In the genomic region with DNA sequence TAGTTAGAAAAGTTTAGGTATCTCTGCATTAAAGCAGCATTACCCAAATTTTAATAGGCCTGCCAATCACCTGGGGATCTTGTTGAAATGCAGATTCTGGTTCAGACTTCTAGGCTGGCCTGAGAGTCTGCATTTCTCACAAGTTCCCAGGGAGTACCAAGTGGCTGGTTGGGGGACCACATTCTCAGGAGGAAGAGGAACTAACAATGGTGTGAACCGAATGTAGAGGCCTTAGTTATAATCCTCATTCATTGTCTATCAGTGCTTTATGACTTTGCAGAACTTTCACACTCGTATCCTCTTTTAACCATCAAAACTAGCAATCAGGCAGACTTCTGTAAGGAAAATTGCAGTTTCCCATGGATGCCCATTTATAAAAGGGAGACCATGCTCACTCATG, we compare ENCODE assay signal across 23 cellular contexts. TPM values are rescaled to one million over a fixed set of nuclear protein-coding genes. Genes with fewer than 3 reads are reported as not detected.
DNase-seq lines count a peak whose midpoint lies in the region; ATAC-seq, FAIRE-seq and TF ChIP-seq lines count a peak whose summit lies in the region.
"Had no signal": no experiment of that assay in that cellular context is flagged by ENCODE, and none has a peak within 500 bp of the region (broad histone marks: within the 10 kb centered on the region; RNA-seq: fewer than 3 reads in every experiment).

No MANE protein-coding gene starts in this region.

- no peaks in the 10 kb centered on the region for H4K20me1 ChIP-seq in GM12878 (ENCODE audit: control insufficient read depth, insufficient read depth)

- FAIRE-seq in GM18507 (lab: Jason Lieb, UNC) (peak; percentile 35), GM12878 (lab: Jason Lieb, UNC) (no peak), kidney (lab: Jason Lieb, UNC) (no peak)
- FAIRE-seq: A549, D721Med, G401.6, H54, HepG2, HTR-8/SVneo had no signal

- WGBS in GM12878 (ENCODE audit: insufficient coverage, insufficient replicate concordance, low lambda C conversion rate, missing lambda C conversion rate) = 68% methylated on average over 2 of the region's 2 CpGs

- POLR2A ChIA-PET in GM12878 (lab: Charles Lee) = interaction anchor here (0.6 to 0.7 kb wide), 2 partner anchors 13 to 803 kb away, joined by 3 read pairs; no protein-coding TSS in a partner anchor

- intact Hi-C loops in GM12878 (cut with micrococcal nuclease; ENCODE audit: unreplicated experiment) (no loop called here), kidney (cut with DNase I) (no loop called here), lower lobe of right lung (cut with DNase I) (no loop called here)

- H3K4me2 ChIP-seq in GM12878 (ENCODE audit: control insufficient read depth, insufficient read depth) = no peak overlapping the region
- H3K4me2 ChIP-seq: A549, KMS-11 had no signal

- H3K27me3 ChIP-seq in GM12878 (replicated peaks in 1 of 2; ENCODE audit: control insufficient read depth in 2 of 2, insufficient read depth in 2 of 2, low read length in 1 of 2) (no peaks in the 10 kb centered on the region), lower lobe of right lung (ENCODE audit: low read depth) (no peaks in the 10 kb centered on the region)
- H3K27me3 ChIP-seq: BE2C had no signal

- CTCF ChIA-PET in GM12878 (lab: Yijun Ruan, JAX) = no interaction called here

- DNase-seq in GM18507 (ENCODE audit: extremely low spot score, insufficient read length, low read depth) = no peak
- DNase-seq in GM12878 (ENCODE audit: low read depth, low spot score) = peak; percentile 19
- DNase-seq in islet precursor cell = no peak
- DNase-seq in kidney = no peak
- no peak for DNase-seq in lower lobe of right lung
- no peak for DNase-seq in OCI-M1 (lab: John Stamatoyannopoulos, UW)
- DNase-seq: BE2C; CD4-positive, alpha-beta memory T cell; DMS153; DMS79 treated with DMSO at 0.1 percent for 48 hours; EL; GM23248 had no signal

- TF ChIP-seq CTCF in GM12878 (IDR thresholded peaks at IDR 0.05 in 2 of 3, conservative IDR thresholded peaks at IDR 0.05 in 1 of 3; ENCODE audit: control insufficient read depth in 2 of 3, extremely low read depth in 1 of 3, insufficient read depth in 1 of 3, low read depth in 3 of 3, low read length in 3 of 3) (no peak), kidney (IDR thresholded peaks at IDR 0.05; ENCODE audit: borderline replicate concordance, extremely low read depth, insufficient read depth) (no peak), lower lobe of right lung (IDR thresholded peaks at IDR 0.05) (no peak)

- no peak for TF ChIP-seq EP300 in GM12878 (IDR thresholded peaks at IDR 0.05; ENCODE audit: borderline replicate concordance in 1 of 2, control insufficient read depth in 1 of 2, low read depth in 2 of 2, low read length in 2 of 2)

- no TSS peak for BruUV-seq in GM12878 (replicated peaks; lab: Mats Ljungman, UMichigan)

- SMC1A ChIA-PET in GM12878 (lab: Charles Lee; ENCODE audit: uncharacterized antibody, unreplicated experiment) = interaction anchor here (0.8 to 2.1 kb wide), 3 partner anchors 10 to 323 kb away, joined by 3 to 6 read pairs (median 3); no protein-coding TSS in a partner anchor

- H3K4me1 ChIP-seq in GM12878 (ENCODE audit: control insufficient read depth, insufficient read depth, low read length) (peaks cover 12% of the 10 kb centered on the region), kidney (ENCODE audit: control insufficient read depth in 1 of 2, insufficient read depth in 1 of 2, low read depth in 1 of 2, low read length in 2 of 2) (no peaks in the 10 kb centered on the region), lower lobe of right lung (peaks cover 5% of the 10 kb centered on the region)
- H3K4me1 ChIP-seq: A549 had no signal

- H3K4me3 ChIP-seq in GM12878 = no peak overlapping the region
- H3K4me3 ChIP-seq in kidney (ENCODE audit: low read length in 2 of 2) = no peak overlapping the region
- H3K4me3 ChIP-seq in lower lobe of right lung = no peak overlapping the region
- H3K4me3 ChIP-seq: A549, GM23248 had no signal

- no peaks in the 10 kb centered on the region for H3K79me2 ChIP-seq in GM12878 (ENCODE audit: control insufficient read depth, insufficient read depth, low read length)

- TF ChIP-seq POLR2A in GM12878 (IDR thresholded peaks at IDR 0.05; ENCODE audit: low read depth, low read length) = no peak

- peak; percentile 44 for ATAC-seq in GM19395 (IDR thresholded peaks at IDR 0.05; ENCODE audit: unreplicated experiment)
- peak; percentile 44 for ATAC-seq in HG03175 (IDR thresholded peaks at IDR 0.05; ENCODE audit: unreplicated experiment)
- ATAC-seq in GM12878 = peak; percentile 65
- ATAC-seq in lower lobe of right lung = no peak
- ATAC-seq: A549, HCT116, HepG2 had no signal

- in situ Hi-C loops in GM12878 (cut with MboI) = no loop called here

- no peak overlapping the region for H3K9ac ChIP-seq in GM12878 (ENCODE audit: control insufficient read depth, insufficient read depth, low read length)
- H3K9ac ChIP-seq in kidney (ENCODE audit: low read length in 2 of 2) = no peak overlapping the region
- H3K9ac ChIP-seq: GM23248, KMS-11 had no signal

- no peak for TF ChIP-seq RAD21 in GM12878 (IDR thresholded peaks at IDR 0.05; ENCODE audit: insufficient read depth, low read depth, low read length)

- H3K27ac ChIP-seq in GM12878 (ENCODE audit: control insufficient read depth, insufficient read depth) (no peak overlapping the region), kidney (ENCODE audit: low read depth in 2 of 2, low read length in 2 of 2) (no peak overlapping the region), lower lobe of right lung (no peak overlapping the region)
- H3K27ac ChIP-seq: A549, C4-2B, GM23248, KMS-11 had no signal

- no peak overlapping the region for H2AFZ ChIP-seq in GM12878 (ENCODE audit: control insufficient read depth, low read depth, low read length)
- H2AFZ ChIP-seq: GM23248 had no signal

- H3K36me3 ChIP-seq in GM12878 (ENCODE audit: control insufficient read depth in 2 of 2, insufficient read depth in 2 of 2, low read length in 1 of 2) (no peaks in the 10 kb centered on the region), kidney (ENCODE audit: control insufficient read depth in 1 of 2, insufficient read depth in 2 of 2, low read length in 2 of 2) (no peaks in the 10 kb centered on the region), lower lobe of right lung (no peaks in the 10 kb centered on the region)
- H3K36me3 ChIP-seq: BE2C had no signal

- RAD21 ChIA-PET in GM12878 (lab: Charles Lee; ENCODE audit: unreplicated experiment) = interaction anchor here (0.6 kb wide), 1 partner anchor 93 kb away, joined by 3 read pairs; no protein-coding TSS in a partner anchor

- H3K9me3 ChIP-seq in GM12878 (replicated peaks; ENCODE audit: control insufficient read depth, insufficient read depth, low read length) (no peaks in the 10 kb centered on the region), kidney (ENCODE audit: control insufficient read depth in 1 of 2, low read length in 2 of 2) (no peaks in the 10 kb centered on the region), lower lobe of right lung (no peaks in the 10 kb centered on the region)
- H3K9me3 ChIP-seq: A549, BE2C had no signal

TF ChIP-seq in GM12878, 131 proteins besides CTCF, POLR2A, EP300 and RAD21 (continues in another document):
- no peak for TF ChIP-seq CHD4 (IDR thresholded peaks at IDR 0.05)
- TF ChIP-seq, protein P1, sequence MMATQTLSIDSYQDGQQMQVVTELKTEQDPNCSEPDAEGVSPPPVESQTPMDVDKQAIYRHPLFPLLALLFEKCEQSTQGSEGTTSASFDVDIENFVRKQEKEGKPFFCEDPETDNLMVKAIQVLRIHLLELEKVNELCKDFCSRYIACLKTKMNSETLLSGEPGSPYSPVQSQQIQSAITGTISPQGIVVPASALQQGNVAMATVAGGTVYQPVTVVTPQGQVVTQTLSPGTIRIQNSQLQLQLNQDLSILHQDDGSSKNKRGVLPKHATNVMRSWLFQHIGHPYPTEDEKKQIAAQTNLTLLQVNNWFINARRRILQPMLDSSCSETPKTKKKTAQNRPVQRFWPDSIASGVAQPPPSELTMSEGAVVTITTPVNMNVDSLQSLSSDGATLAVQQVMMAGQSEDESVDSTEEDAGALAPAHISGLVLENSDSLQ (IDR thresholded peaks at IDR 0.05) = peak; percentile 42; the same call in 1 of the 2 replicates
- no peak for TF ChIP-seq PAX5 (IDR thresholded peaks at IDR 0.05; ENCODE audit: borderline replicate concordance, low read depth, low read length)

RNA-seq across cellular contexts. Expression of a gene that starts 38.2 kb away (rescaled TPM):
- 149 and 156 TPM in 2 replicates for total RNA-seq in GM12878 (2013; cell fraction: nucleolus; rRNA removed)
- total RNA-seq in GM12878 (2014; rRNA removed) (110 and 129 TPM in 2 replicates), GM12878 (2014; rRNA removed; fragmentation: Illumina TruSeq; extraction: Trizol) (230 and 236 TPM in 2 replicates), GM12878 (2021) (162 and 167 TPM in 2 replicates), kidney (83.2 TPM), lower lobe of right lung (87.8 TPM)
- 122 TPM for polyA plus RNA-seq in GM12878 (2011; ENCODE audit: low read depth)
- polyA plus RNA-seq in GM12878 (2011; rRNA removed) (425 and 698 TPM in 2 replicates), GM12878 (2014; fragmentation: Illumina TruSeq; extraction: Trizol) (282 and 450 TPM in 2 replicates), GM12878 (2014; fragmentation: Nextera tagmentation; extraction: Ambion mirVana) (100 to 1,000 TPM; 113 to 128 TPM), GM12878 (2014; rRNA removed) (159 and 202 TPM in 2 replicates), GM12878 (2016; fragmentation: Nextera tagmentation; extraction: Ambion mirVana) (10 to 100 TPM; 18.7 to 21.8 TPM), kidney (ENCODE audit: insufficient read depth, low read depth, low replicate concordance) (69.1 TPM)
- polyA plus RNA-seq in GM12878 (2011; cell fraction: cytosol; rRNA removed) = 160 and 172 TPM in 2 replicates
- polyA plus RNA-seq in GM12878 (2011; cell fraction: nucleus; rRNA removed) = 186 and 224 TPM in 2 replicates
- polyA plus RNA-seq in GM12878 (2012) = 192 and 242 TPM in 2 replicates
- polyA minus RNA-seq in GM12878 (2011; rRNA and poly(A)+ RNA removed) = 126 and 154 TPM in 2 replicates
- 57.1 and 82.3 TPM in 2 replicates for polyA minus RNA-seq in GM12878 (2011; cell fraction: cytosol; rRNA and poly(A)+ RNA removed)
- polyA minus RNA-seq in GM12878 (2011; cell fraction: nucleus; rRNA and poly(A)+ RNA removed) = 84.7 and 98.8 TPM in 2 replicates

Comparison
In these comparisons a context has a peak if more than half of its experiments do, and no peak if none do; other contexts are left out.
1. ATAC-seq: peak in GM19395 (single experiment), HG03175 (single experiment) and GM12878 (single experiment); none in lower lobe of right lung (0 of 2).